In the genomic region with DNA sequence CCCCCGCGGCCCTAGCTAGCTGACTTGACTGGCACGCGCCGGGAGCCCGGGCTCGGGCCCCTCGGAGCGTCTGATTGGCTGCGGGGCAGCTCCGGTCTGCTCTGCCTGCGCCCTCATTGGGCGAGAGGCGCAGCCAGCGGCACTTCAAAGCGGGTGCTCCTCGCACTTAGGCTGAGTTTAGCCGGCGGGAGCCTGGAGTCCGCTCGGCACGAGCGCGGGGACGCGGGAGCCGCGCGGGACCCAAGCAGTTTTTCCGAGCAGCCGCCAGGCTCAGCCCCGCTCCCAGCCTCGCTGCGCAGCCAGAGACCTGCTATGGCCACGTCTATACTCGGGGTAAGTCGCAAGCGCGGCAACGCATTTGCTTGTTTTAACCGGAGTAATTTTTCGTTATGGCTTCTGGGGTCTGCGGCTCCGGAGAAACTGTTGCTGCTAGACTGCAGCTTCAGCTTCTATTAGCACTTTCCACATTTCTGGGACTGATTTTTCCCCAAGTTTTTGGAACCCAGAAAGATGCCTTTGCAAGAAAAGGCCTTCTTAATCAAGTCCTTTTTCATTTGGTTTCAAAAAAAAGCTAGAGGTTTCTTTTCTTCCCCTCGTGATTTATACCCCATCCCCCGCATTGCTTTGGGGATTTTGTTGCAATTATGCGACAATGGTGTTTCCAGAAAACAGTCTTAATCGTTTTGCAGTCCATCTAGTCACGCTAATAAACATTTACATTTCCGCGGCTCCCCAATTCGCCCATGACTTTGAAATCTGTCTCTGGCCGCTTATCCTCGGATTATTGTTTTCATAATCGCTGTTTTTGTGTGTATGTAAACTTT, we compare ENCODE assay signal across 1 cellular context.
TF ChIP-seq lines count a peak whose summit lies in the region.

TSS of gene SP9 (plus strand) at position 174 of the 824 bp plus-strand sequence. CDS start at position 313, 139 bp downstream.

TF ChIP-seq in HepG2, 621 proteins besides CTCF, POLR2A, EP300 and RAD21 (continued from another document and continues in another):
- TF ChIP-seq, protein P1, sequence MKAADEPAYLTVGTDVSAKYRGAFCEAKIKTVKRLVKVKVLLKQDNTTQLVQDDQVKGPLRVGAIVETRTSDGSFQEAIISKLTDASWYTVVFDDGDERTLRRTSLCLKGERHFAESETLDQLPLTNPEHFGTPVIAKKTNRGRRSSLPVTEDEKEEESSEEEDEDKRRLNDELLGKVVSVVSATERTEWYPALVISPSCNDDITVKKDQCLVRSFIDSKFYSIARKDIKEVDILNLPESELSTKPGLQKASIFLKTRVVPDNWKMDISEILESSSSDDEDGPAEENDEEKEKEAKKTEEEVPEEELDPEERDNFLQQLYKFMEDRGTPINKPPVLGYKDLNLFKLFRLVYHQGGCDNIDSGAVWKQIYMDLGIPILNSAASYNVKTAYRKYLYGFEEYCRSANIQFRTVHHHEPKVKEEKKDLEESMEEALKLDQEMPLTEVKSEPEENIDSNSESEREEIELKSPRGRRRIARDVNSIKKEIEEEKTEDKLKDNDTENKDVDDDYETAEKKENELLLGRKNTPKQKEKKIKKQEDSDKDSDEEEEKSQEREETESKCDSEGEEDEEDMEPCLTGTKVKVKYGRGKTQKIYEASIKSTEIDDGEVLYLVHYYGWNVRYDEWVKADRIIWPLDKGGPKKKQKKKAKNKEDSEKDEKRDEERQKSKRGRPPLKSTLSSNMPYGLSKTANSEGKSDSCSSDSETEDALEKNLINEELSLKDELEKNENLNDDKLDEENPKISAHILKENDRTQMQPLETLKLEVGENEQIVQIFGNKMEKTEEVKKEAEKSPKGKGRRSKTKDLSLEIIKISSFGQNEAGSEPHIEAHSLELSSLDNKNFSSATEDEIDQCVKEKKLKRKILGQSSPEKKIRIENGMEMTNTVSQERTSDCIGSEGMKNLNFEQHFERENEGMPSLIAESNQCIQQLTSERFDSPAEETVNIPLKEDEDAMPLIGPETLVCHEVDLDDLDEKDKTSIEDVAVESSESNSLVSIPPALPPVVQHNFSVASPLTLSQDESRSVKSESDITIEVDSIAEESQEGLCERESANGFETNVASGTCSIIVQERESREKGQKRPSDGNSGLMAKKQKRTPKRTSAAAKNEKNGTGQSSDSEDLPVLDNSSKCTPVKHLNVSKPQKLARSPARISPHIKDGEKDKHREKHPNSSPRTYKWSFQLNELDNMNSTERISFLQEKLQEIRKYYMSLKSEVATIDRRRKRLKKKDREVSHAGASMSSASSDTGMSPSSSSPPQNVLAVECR (CRISPR knock-in tag; IDR thresholded peaks at IDR 0.05; ENCODE audit: borderline replicate concordance) = peak; percentile 52; the same call in 1 of the 2 replicates
- TF ChIP-seq, protein P2, sequence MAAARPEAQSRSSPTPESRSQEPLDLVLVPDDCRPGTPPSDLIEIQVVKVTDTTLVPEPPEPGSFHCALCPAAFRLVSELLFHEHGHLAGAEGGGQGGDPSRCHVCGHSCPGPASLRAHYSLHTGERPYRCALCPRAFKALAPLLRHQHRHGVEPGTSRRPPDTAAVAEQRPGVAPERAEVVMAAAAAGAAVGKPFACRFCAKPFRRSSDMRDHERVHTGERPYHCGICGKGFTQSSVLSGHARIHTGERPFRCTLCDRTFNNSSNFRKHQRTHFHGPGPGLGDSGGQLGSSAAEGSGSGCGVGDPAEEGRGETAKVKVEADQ (CRISPR knock-in tag; IDR thresholded peaks at IDR 0.05; ENCODE audit: borderline replicate concordance) = no peak
- peak; percentile 64; the same call in 1 of the 2 replicates for TF ChIP-seq TBX2 (CRISPR knock-in tag; IDR thresholded peaks at IDR 0.05; ENCODE audit: borderline replicate concordance)
- peak; percentile 22 for TF ChIP-seq XRCC5 (optimal IDR thresholded peaks at IDR 0.05; ENCODE audit: low read length)
- TF ChIP-seq RELA (CRISPR knock-in tag; IDR thresholded peaks at IDR 0.05) = no peak
- no peak for TF ChIP-seq NBN (conservative IDR thresholded peaks at IDR 0.05)
- no peak for TF ChIP-seq ZNF629 (CRISPR knock-in tag; conservative IDR thresholded peaks at IDR 0.05)
- TF ChIP-seq HNRNPK (IDR thresholded peaks at IDR 0.05; ENCODE audit: low read depth, low read length, poor library complexity, severe bottlenecking) = peak; percentile 16
- no peak for TF ChIP-seq PAF1 (CRISPR knock-in tag; IDR thresholded peaks at IDR 0.05)
- peak; percentile 55; the same call in 1 of the 2 replicates for TF ChIP-seq ZSCAN31 (CRISPR knock-in tag; IDR thresholded peaks at IDR 0.05; ENCODE audit: low read depth)
- TF ChIP-seq, protein P3, sequence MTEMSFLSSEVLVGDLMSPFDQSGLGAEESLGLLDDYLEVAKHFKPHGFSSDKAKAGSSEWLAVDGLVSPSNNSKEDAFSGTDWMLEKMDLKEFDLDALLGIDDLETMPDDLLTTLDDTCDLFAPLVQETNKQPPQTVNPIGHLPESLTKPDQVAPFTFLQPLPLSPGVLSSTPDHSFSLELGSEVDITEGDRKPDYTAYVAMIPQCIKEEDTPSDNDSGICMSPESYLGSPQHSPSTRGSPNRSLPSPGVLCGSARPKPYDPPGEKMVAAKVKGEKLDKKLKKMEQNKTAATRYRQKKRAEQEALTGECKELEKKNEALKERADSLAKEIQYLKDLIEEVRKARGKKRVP (CRISPR knock-in tag; IDR thresholded peaks at IDR 0.05) = peak in 1 of 2 experiments; percentile 34; a peak in 1 of 4 replicates
- TF ChIP-seq ZNF30 (CRISPR knock-in tag; IDR thresholded peaks at IDR 0.05) = peak; percentile 74; the same call in 1 of the 2 replicates
- TF ChIP-seq RBM39 (IDR thresholded peaks at IDR 0.05; ENCODE audit: low read depth, low read length, poor library complexity, severe bottlenecking) = no peak
- no peak for TF ChIP-seq ASH2L (IDR thresholded peaks at IDR 0.05; ENCODE audit: insufficient read length, low read depth, low read length)
- peak; percentile 83 for TF ChIP-seq ZNF687 (CRISPR knock-in tag; IDR thresholded peaks at IDR 0.05)
- no peak for TF ChIP-seq TAF15 (IDR thresholded peaks at IDR 0.05; ENCODE audit: low read depth, low read length, poor library complexity, severe bottlenecking)
- no peak for TF ChIP-seq U2AF1 (optimal IDR thresholded peaks at IDR 0.05; ENCODE audit: low read depth, low read length)
- TF ChIP-seq KDM3A (CRISPR knock-in tag; IDR thresholded peaks at IDR 0.05; ENCODE audit: low read depth) = no peak
- TF ChIP-seq TCF7L2 (IDR thresholded peaks at IDR 0.05; ENCODE audit: low read depth, low read length) = peak; percentile 58; the same call in 1 of the 2 replicates
- peak; percentile 45; the same call in 1 of the 2 replicates for TF ChIP-seq ZNF777 (CRISPR knock-in tag; IDR thresholded peaks at IDR 0.05)
- no peak for TF ChIP-seq GATAD2A (CRISPR knock-in tag; IDR thresholded peaks at IDR 0.05)
- TF ChIP-seq ZNF138 (CRISPR knock-in tag; IDR thresholded peaks at IDR 0.05; ENCODE audit: low read depth) = peak; percentile 91; the same call in 1 of the 2 replicates
- TF ChIP-seq NKX3-1 (CRISPR knock-in tag; IDR thresholded peaks at IDR 0.05) = peak; percentile 71
- TF ChIP-seq REXO4 (CRISPR knock-in tag; IDR thresholded peaks at IDR 0.05; ENCODE audit: borderline replicate concordance) = no peak
- TF ChIP-seq ARNT2 (CRISPR knock-in tag; IDR thresholded peaks at IDR 0.05; ENCODE audit: low read depth) = peak; percentile 87
- TF ChIP-seq ISL2 (CRISPR knock-in tag; IDR thresholded peaks at IDR 0.05) = no peak
- no peak for TF ChIP-seq GPBP1L1 (CRISPR knock-in tag; IDR thresholded peaks at IDR 0.05)
- 0 out of 2 replicates have a peak, but pooled peaks have one; percentile 25 for TF ChIP-seq KDM2A (CRISPR knock-in tag; IDR thresholded peaks at IDR 0.05; ENCODE audit: borderline replicate concordance, low read depth)
- 0 out of 2 replicates have a peak, but pooled peaks have one; percentile 50 for TF ChIP-seq ZNF616 (CRISPR knock-in tag; IDR thresholded peaks at IDR 0.05; ENCODE audit: low read depth)
- TF ChIP-seq ZNF607 (CRISPR knock-in tag; IDR thresholded peaks at IDR 0.05; ENCODE audit: borderline replicate concordance) = peak; percentile 56; the same call in 1 of the 2 replicates
- TF ChIP-seq NFKB2 (CRISPR knock-in tag; IDR thresholded peaks at IDR 0.05; ENCODE audit: borderline replicate concordance) = peak; percentile 79; the same call in 1 of the 2 replicates
- TF ChIP-seq EZH2 (conservative IDR thresholded peaks at IDR 0.05; ENCODE audit: low read depth, low read length) = peak; percentile 93
- no peak for TF ChIP-seq TFE3 (CRISPR knock-in tag; IDR thresholded peaks at IDR 0.05)
- no peak for TF ChIP-seq ZBTB46 (CRISPR knock-in tag; IDR thresholded peaks at IDR 0.05; ENCODE audit: borderline replicate concordance)
- TF ChIP-seq BORCS8-MEF2B (CRISPR knock-in tag; IDR thresholded peaks at IDR 0.05) = peak; percentile 51; the same call in 1 of the 2 replicates
- TF ChIP-seq ZNF263 (CRISPR knock-in tag; IDR thresholded peaks at IDR 0.05) = 0 out of 2 replicates have a peak, but pooled peaks have one; percentile 32
- TF ChIP-seq GPN1 (CRISPR knock-in tag; IDR thresholded peaks at IDR 0.05; ENCODE audit: borderline replicate concordance) = peak; percentile 71; the same call in 1 of the 2 replicates
- TF ChIP-seq ZNF773 (CRISPR knock-in tag; IDR thresholded peaks at IDR 0.05; ENCODE audit: borderline replicate concordance) = peak; percentile 68; the same call in 1 of the 2 replicates
- TF ChIP-seq, protein P4, sequence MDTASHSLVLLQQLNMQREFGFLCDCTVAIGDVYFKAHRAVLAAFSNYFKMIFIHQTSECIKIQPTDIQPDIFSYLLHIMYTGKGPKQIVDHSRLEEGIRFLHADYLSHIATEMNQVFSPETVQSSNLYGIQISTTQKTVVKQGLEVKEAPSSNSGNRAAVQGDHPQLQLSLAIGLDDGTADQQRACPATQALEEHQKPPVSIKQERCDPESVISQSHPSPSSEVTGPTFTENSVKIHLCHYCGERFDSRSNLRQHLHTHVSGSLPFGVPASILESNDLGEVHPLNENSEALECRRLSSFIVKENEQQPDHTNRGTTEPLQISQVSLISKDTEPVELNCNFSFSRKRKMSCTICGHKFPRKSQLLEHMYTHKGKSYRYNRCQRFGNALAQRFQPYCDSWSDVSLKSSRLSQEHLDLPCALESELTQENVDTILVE (CRISPR knock-in tag; IDR thresholded peaks at IDR 0.05) = no peak
- peak; percentile 34; the same call in 1 of the 2 replicates for TF ChIP-seq ZBTB7B (CRISPR knock-in tag; IDR thresholded peaks at IDR 0.05)
- 0 out of 2 replicates have a peak, but pooled peaks have one; percentile 68 for TF ChIP-seq ZNF253 (CRISPR knock-in tag; IDR thresholded peaks at IDR 0.05; ENCODE audit: borderline replicate concordance)
- TF ChIP-seq ZMAT3 (CRISPR knock-in tag; conservative IDR thresholded peaks at IDR 0.05) = 0 out of 2 replicates have a peak, but pooled peaks have one; percentile 55
- TF ChIP-seq CC2D1A (CRISPR knock-in tag; IDR thresholded peaks at IDR 0.05) = no peak
- no peak for TF ChIP-seq ZNF841 (CRISPR knock-in tag; IDR thresholded peaks at IDR 0.05; ENCODE audit: borderline replicate concordance)
